16 cellular contexts compared by ENCODE assay signal in genomic region chr21:46161180-46161799, GRCh38. TPM values are rescaled to one million over a fixed set of nuclear protein-coding genes. Genes with fewer than 3 reads are reported as not detected.
A peak's percentile ranks its signal among the peaks of the same experiment; 100 is the strongest.
DNase-seq lines count a peak whose midpoint lies in the region; ATAC-seq and TF ChIP-seq lines count a peak whose summit lies in the region.
"Had no signal": no experiment of that assay in that cellular context is flagged by ENCODE, and none has a peak within 500 bp of the region (broad histone marks: within the 10 kb centered on the region; RNA-seq: fewer than 3 reads in every experiment).

No MANE protein-coding gene starts in this region.

- TF ChIP-seq POLR2A in spleen (IDR thresholded peaks at IDR 0.05), result no peak

- H2AFZ ChIP-seq in GM23338 (no peak overlapping the region), mammary epithelial cell (ENCODE audit: low read depth, low read length) (no peak overlapping the region)

- intact Hi-C loops in dorsolateral prefrontal cortex (cut with DNase I) (no loop called here), spleen (cut with DNase I; ENCODE audit: low total_unique reads) (no loop called here), mammary epithelial cell (cut with micrococcal nuclease) (no loop called here)

- CTCF ChIA-PET in mammary epithelial cell (lab: Charles Lee; ENCODE audit: low non-redundant PET), result no interaction called here

- no peak for TF ChIP-seq CTCF in GM23338 (conservative IDR thresholded peaks at IDR 0.05; ENCODE audit: low read depth in 2 of 2)
- no peak for TF ChIP-seq CTCF in dorsolateral prefrontal cortex (IDR thresholded peaks at IDR 0.05 in 54 of 56, conservative IDR thresholded peaks at IDR 0.05 in 2 of 56; ENCODE audit: low read depth in 1 of 56, partially characterized antibody in 56 of 56)
- no peak for TF ChIP-seq CTCF in spleen (IDR thresholded peaks at IDR 0.05 in 8 of 11, conservative IDR thresholded peaks at IDR 0.05 in 3 of 11)
- TF ChIP-seq CTCF in mammary epithelial cell (conservative IDR thresholded peaks at IDR 0.05 in 1 of 2, IDR thresholded peaks at IDR 0.05 in 1 of 2; ENCODE audit: extremely low read depth in 1 of 2, insufficient read depth in 1 of 2, low read depth in 1 of 2, low read length in 2 of 2), result no peak

- H3K9me2 ChIP-seq in GM23338 (ENCODE audit: insufficient read depth), result no peaks in the 10 kb centered on the region

- peaks cover 8% of the 10 kb centered on the region for H4K20me1 ChIP-seq in GM23338 (replicated peaks; ENCODE audit: insufficient read depth)
- no peaks in the 10 kb centered on the region for H4K20me1 ChIP-seq in mammary epithelial cell (ENCODE audit: insufficient read depth, low read length)

- H3K9me3 ChIP-seq in spleen (no peaks in the 10 kb centered on the region), mammary epithelial cell (replicated peaks; ENCODE audit: insufficient read depth, low read length) (no peaks in the 10 kb centered on the region)

- in situ Hi-C loops in mammary epithelial cell (cut with MboI; ENCODE audit: low sequenced_read_pairs in 2 of 2), result no loop called here

- peak; percentile 21; the same call in 1 of the 3 replicates for ATAC-seq in GM23338

- H3K27ac ChIP-seq in GM23338 (ENCODE audit: low read depth) (no peak overlapping the region), dorsolateral prefrontal cortex (no peak overlapping the region), spleen (no peak overlapping the region), mammary epithelial cell (ENCODE audit: insufficient read depth, low read depth, low read length) (no peak overlapping the region)

- H3F3A ChIP-seq in GM23338 (replicated peaks; ENCODE audit: low read depth), result 0 out of 2 replicates have a peak, but pooled peaks cover 4% of the 10 kb centered on the region

- H3K79me2 ChIP-seq in GM23338 (replicated peaks; ENCODE audit: insufficient read depth) (peaks cover 12% of the 10 kb centered on the region), mammary epithelial cell (ENCODE audit: insufficient read depth, low read length) (no peaks in the 10 kb centered on the region)

- no peak overlapping the region for H3K4me3 Mint-ChIP-seq in GM23338
- H3K4me3 Mint-ChIP-seq: HFFc6, naive B cell had no signal

- H3K36me3 ChIP-seq in GM23338 (ENCODE audit: insufficient read depth) (no peaks in the 10 kb centered on the region), spleen (peaks cover 0 to 28% (median 0%) of the 10 kb centered on the region in 6 donors), mammary epithelial cell (ENCODE audit: insufficient read depth, low read length) (no peaks in the 10 kb centered on the region)

- no TSS peak for BruUV-seq in mammary epithelial cell (replicated peaks; lab: Mats Ljungman, UMichigan)

- peaks cover 50% of the 10 kb centered on the region for H3K36me3 Mint-ChIP-seq in GM23338 (ENCODE audit: low read depth)
- H3K36me3 Mint-ChIP-seq: activated naive CD4-positive, alpha-beta T cell treated with anti-CD3 and anti-CD28 coated beads, Interleukin-2, amount 50 U/mL, for 72 hours; naive B cell had no signal

- no peaks in the 10 kb centered on the region for H3K4me1 Mint-ChIP-seq in GM23338

- no peak overlapping the region for H3K9ac ChIP-seq in mammary epithelial cell (ENCODE audit: insufficient read depth, low read length)

- H3K4me3 ChIP-seq in GM23338 (no peak overlapping the region), dorsolateral prefrontal cortex (no peak overlapping the region), spleen (peak overlapping the region in 3 of 8 donors; percentile 2 to 46 (median 17)), mammary epithelial cell (replicated peaks in 1 of 3; ENCODE audit: insufficient read depth in 1 of 3, low read depth in 2 of 3, low read length in 3 of 3) (no peak overlapping the region)

- 52 to 97% (median 82%) methylated on average over 54 to 68 of the region's 68 CpGs for WGBS in spleen, 5 donors
- WGBS in mammary epithelial cell (ENCODE audit: low coverage, missing lambda C conversion rate), result 99% methylated on average over 16 of the region's 68 CpGs

- H3K4me1 ChIP-seq in GM23338 (ENCODE audit: insufficient read depth) (no peaks in the 10 kb centered on the region), spleen (peaks cover 0 to 10% (median 0%) of the 10 kb centered on the region in 6 donors), mammary epithelial cell (ENCODE audit: insufficient read depth, low read length) (peaks cover 6% of the 10 kb centered on the region)

- peaks cover 20% of the 10 kb centered on the region for H3K9me3 Mint-ChIP-seq in GM23338
- H3K9me3 Mint-ChIP-seq: activated naive CD4-positive, alpha-beta T cell treated with anti-CD3 and anti-CD28 coated beads, Interleukin-2, amount 50 U/mL, for 72 hours; HFFc6 had no signal

- DNase-seq in activated CD4-positive, alpha-beta T cell treated with anti-CD3 and anti-CD28 coated beads for 1 hour, result peak; percentile 6
- DNase-seq in activated CD4-positive, alpha-beta T cell treated with anti-CD3 and anti-CD28 coated beads for 4 hours, result no peak
- no peak for DNase-seq in GM23338 (ENCODE audit: low spot score)
- DNase-seq in dorsolateral prefrontal cortex, result peak in 6 of 10 donors; percentile 16 to 43 (median 23)
- DNase-seq in spleen, result peak; percentile 48
- DNase-seq in mammary epithelial cell, result no peak
- no peak for DNase-seq in Ammon's horn (ENCODE audit: low spot score)
- no peak for DNase-seq in GOT3 (lab: John Stamatoyannopoulos, UW)
- DNase-seq: central memory CD4-positive, alpha-beta T cell; HFFc6; naive B cell; NCI-H187; NCI-H774; RPMI8226 had no signal

- dilution Hi-C loops in mammary epithelial cell (cut with HindIII; ENCODE audit: low sequenced_read_pairs), result no loop called here

- H3K27ac Mint-ChIP-seq in GM23338, result no peak overlapping the region
- H3K27ac Mint-ChIP-seq: activated naive CD4-positive, alpha-beta T cell treated with anti-CD3 and anti-CD28 coated beads, Interleukin-2, amount 50 U/mL, for 72 hours; HFFc6 had no signal

- H3K4me2 ChIP-seq in GM23338 (no peak overlapping the region), mammary epithelial cell (ENCODE audit: insufficient read depth, low read depth, low read length) (no peak overlapping the region)

- peaks cover 27% of the 10 kb centered on the region for H3K27me3 Mint-ChIP-seq in GM23338 (ENCODE audit: insufficient read depth, low read depth, poor library complexity)

- H3K27me3 ChIP-seq in GM23338 (ENCODE audit: insufficient read depth) (no peaks in the 10 kb centered on the region), dorsolateral prefrontal cortex (peaks cover 0 to 10% (median 0%) of the 10 kb centered on the region in 45 donors), spleen (replicated peaks in 1 of 7) (peaks cover 0 to 32% (median 11%) of the 10 kb centered on the region in 7 donors), mammary epithelial cell (ENCODE audit: insufficient read depth, low read length) (no peaks in the 10 kb centered on the region)

TF ChIP-seq in GM23338, 12 proteins besides CTCF, POLR2A, EP300 and RAD21 (continues in another document):
- TF ChIP-seq NANOG (IDR thresholded peaks at IDR 0.05; ENCODE audit: borderline replicate concordance), result no peak
- TF ChIP-seq POLR2AphosphoS5 (IDR thresholded peaks at IDR 0.05; ENCODE audit: low read depth), result no peak
- no peak for TF ChIP-seq ZNF331 (CRISPR knock-in tag; IDR thresholded peaks at IDR 0.05; ENCODE audit: low read depth)

RNA-seq across cellular contexts. Expression of gene FTCD, which starts 5.9 kb away (rescaled TPM):
- total RNA-seq in GM23338 (2014; rRNA removed; shearing (Covaris generic)), result 0.90 and 3.3 TPM in 2 replicates
- polyA plus RNA-seq in GM23338 (2016; fragmentation: Nextera tagmentation; extraction: Ambion mirVana), result 2.3 and 2.6 TPM in 2 replicates
- total RNA-seq in dorsolateral prefrontal cortex, result 10 to 100 TPM in 104 of 120 experiments, 1 to 10 TPM in 16; 4.0 to 48.0 (median 20.5) TPM
- 1 to 10 TPM in 1 of 7 donors, under 1 TPM in 1, not detected in 5; 0.81 to 1.7 TPM for total RNA-seq in spleen
- polyA plus RNA-seq in spleen, result 1 to 10 TPM in 1 of 3 donors, under 1 TPM in 2; 0.35 to 2.8 (median 0.38) TPM
- total RNA-seq in mammary epithelial cell, result under 1 TPM in 1 of 2 donors, not detected in 1; 0.50 TPM
- not detected for polyA plus RNA-seq in mammary epithelial cell
- polyA minus RNA-seq in mammary epithelial cell, result not detected
- total RNA-seq: LHCN-M2 had no signal

RNA-seq across cellular contexts. Expression of gene SPATC1L, which starts 23.0 kb away (rescaled TPM):
- total RNA-seq in GM23338 (2014; rRNA removed; shearing (Covaris generic)), result 30.7 and 37.6 TPM in 2 replicates
- polyA plus RNA-seq in GM23338 (2016; fragmentation: Nextera tagmentation; extraction: Ambion mirVana) (69.6 and 70.2 TPM in 2 replicates), spleen (10 to 100 TPM; 10.8 to 13.4 (median 13.1) TPM), mammary epithelial cell (6.2 TPM)
- total RNA-seq in dorsolateral prefrontal cortex (10 to 100 TPM in 116 of 120 experiments, 1 to 10 TPM in 4; 4.3 to 38.8 (median 21.8) TPM), spleen (10 to 100 TPM in 2 of 7 donors, 1 to 10 TPM in 5; 4.4 to 10.5 (median 7.7) TPM), mammary epithelial cell (1 to 10 TPM in 1 of 2 donors, under 1 TPM in 1; 0.26 to 5.0 TPM)
- 6.0 TPM for polyA minus RNA-seq in mammary epithelial cell

Comparison
In these comparisons a context has a peak if more than half of its experiments do, and no peak if none do; other contexts are left out.
1. DNase-seq: peak in activated CD4-positive, alpha-beta T cell treated with anti-CD3 and anti-CD28 coated beads for 1 hour (single experiment), dorsolateral prefrontal cortex (6 of 10) and spleen (single experiment); none in activated CD4-positive, alpha-beta T cell treated with anti-CD3 and anti-CD28 coated beads for 4 hours (0 of 2), GM23338 (single experiment), mammary epithelial cell (single experiment), Ammon's horn (single experiment) and GOT3 (single experiment).